ENCODE assay signal across 1 cellular context in genomic region chr12:110035534-110036104, GRCh38.
TF ChIP-seq lines count a peak whose summit lies in the region.

No MANE protein-coding gene starts in this region.

TF ChIP-seq in HepG2, 621 proteins besides CTCF, POLR2A, EP300 and RAD21 (continued from another document and continues in another):
- TF ChIP-seq ZNF503 (CRISPR knock-in tag; IDR thresholded peaks at IDR 0.05) (0 out of 2 replicates have a peak, but pooled peaks have one; percentile 46), NKX3-1 (CRISPR knock-in tag; IDR thresholded peaks at IDR 0.05) (no peak), GTF2F1 (IDR thresholded peaks at IDR 0.05; ENCODE audit: low read length) (no peak), ZNF7 (CRISPR knock-in tag; IDR thresholded peaks at IDR 0.05) (no peak), BCL6 (CRISPR knock-in tag; IDR thresholded peaks at IDR 0.05) (peak; percentile 60), ZNF841 (CRISPR knock-in tag; IDR thresholded peaks at IDR 0.05; ENCODE audit: borderline replicate concordance) (no peak), MBNL3 (CRISPR knock-in tag; conservative IDR thresholded peaks at IDR 0.05) (no peak), FOXA1 (IDR thresholded peaks at IDR 0.05) (no peak), FOXA1 (CRISPR knock-in tag; IDR thresholded peaks at IDR 0.05) (no peak), PAF1 (CRISPR knock-in tag; IDR thresholded peaks at IDR 0.05) (no peak), PPARG (CRISPR knock-in tag; conservative IDR thresholded peaks at IDR 0.05) (peak; percentile 64), ZNF383 (CRISPR knock-in tag; IDR thresholded peaks at IDR 0.05; ENCODE audit: borderline replicate concordance) (no peak), ZNF562 (CRISPR knock-in tag; IDR thresholded peaks at IDR 0.05; ENCODE audit: borderline replicate concordance) (no peak), TFAP4 (IDR thresholded peaks at IDR 0.05; ENCODE audit: borderline replicate concordance, low read depth) (peak; percentile 61; the same call in 1 of the 2 replicates), ZNF720 (CRISPR knock-in tag; IDR thresholded peaks at IDR 0.05) (no peak), ZMAT5 (CRISPR knock-in tag; IDR thresholded peaks at IDR 0.05; ENCODE audit: borderline replicate concordance, low read depth) (no peak), ZNF549 (CRISPR knock-in tag; IDR thresholded peaks at IDR 0.05) (0 out of 2 replicates have a peak, but pooled peaks have one; percentile 57), ZNF460 (CRISPR knock-in tag; IDR thresholded peaks at IDR 0.05; ENCODE audit: borderline replicate concordance) (peak; percentile 99), MEIS2 (CRISPR knock-in tag; IDR thresholded peaks at IDR 0.05) (0 out of 2 replicates have a peak, but pooled peaks have one; percentile 33), MIXL1 (CRISPR knock-in tag; IDR thresholded peaks at IDR 0.05) (peak; percentile 52; the same call in 1 of the 2 replicates), ZNF687 (CRISPR knock-in tag; IDR thresholded peaks at IDR 0.05) (no peak; the same call in 1 of the 2 replicates), ZNF746 (CRISPR knock-in tag; IDR thresholded peaks at IDR 0.05) (no peak), SRF (IDR thresholded peaks at IDR 0.05; ENCODE audit: low read depth, low read length) (no peak), ZNF660 (CRISPR knock-in tag; IDR thresholded peaks at IDR 0.05; ENCODE audit: borderline replicate concordance, low read depth) (no peak), KDM6A (CRISPR knock-in tag; IDR thresholded peaks at IDR 0.05; ENCODE audit: low read depth) (peak; percentile 70; the same call in 1 of the 2 replicates), ETV6 (CRISPR knock-in tag; conservative IDR thresholded peaks at IDR 0.05) (no peak), ZNF274 (CRISPR knock-in tag; IDR thresholded peaks at IDR 0.05) (no peak), ZNF558 (CRISPR knock-in tag; IDR thresholded peaks at IDR 0.05; ENCODE audit: borderline replicate concordance) (no peak), ZNF280B (CRISPR knock-in tag; IDR thresholded peaks at IDR 0.05; ENCODE audit: borderline replicate concordance) (no peak), YEATS2 (CRISPR knock-in tag; IDR thresholded peaks at IDR 0.05; ENCODE audit: borderline replicate concordance) (no peak), KAT8 (CRISPR knock-in tag; IDR thresholded peaks at IDR 0.05) (peak; percentile 59; the same call in 1 of the 2 replicates), TRAFD1 (CRISPR knock-in tag; IDR thresholded peaks at IDR 0.05; ENCODE audit: borderline replicate concordance) (no peak), KMT2B (CRISPR knock-in tag; IDR thresholded peaks at IDR 0.05) (no peak), ZNF605 (CRISPR knock-in tag; IDR thresholded peaks at IDR 0.05) (peak; percentile 63; the same call in 1 of the 2 replicates), MTF1 (CRISPR knock-in tag; IDR thresholded peaks at IDR 0.05) (no peak), ARHGAP35 (CRISPR knock-in tag; IDR thresholded peaks at IDR 0.05; ENCODE audit: borderline replicate concordance) (no peak), MLLT10 (CRISPR knock-in tag; IDR thresholded peaks at IDR 0.05) (no peak), ZNF121 (CRISPR knock-in tag; IDR thresholded peaks at IDR 0.05) (peak; percentile 100), BRCA1 (CRISPR knock-in tag; IDR thresholded peaks at IDR 0.05) (no peak), ZKSCAN5 (CRISPR knock-in tag; IDR thresholded peaks at IDR 0.05) (no peak), ZNF331 (CRISPR knock-in tag; IDR thresholded peaks at IDR 0.05) (no peak), TCF7L2 (IDR thresholded peaks at IDR 0.05; ENCODE audit: low read depth, low read length) (no peak), ISL2 (CRISPR knock-in tag; IDR thresholded peaks at IDR 0.05) (peak; percentile 82), SMAD3 (CRISPR knock-in tag; IDR thresholded peaks at IDR 0.05) (peak; percentile 24; the same call in 1 of the 2 replicates), IKZF1 (IDR thresholded peaks at IDR 0.05) (no peak), SOX5 (CRISPR knock-in tag; IDR thresholded peaks at IDR 0.05; ENCODE audit: borderline replicate concordance) (peak; percentile 86; the same call in 1 of the 2 replicates), ZNF256 (CRISPR knock-in tag; conservative IDR thresholded peaks at IDR 0.05) (no peak), SKI (IDR thresholded peaks at IDR 0.05; ENCODE audit: partially characterized antibody) (no peak), TOE1 (CRISPR knock-in tag; IDR thresholded peaks at IDR 0.05) (no peak), ZNF430 (CRISPR knock-in tag; IDR thresholded peaks at IDR 0.05) (0 out of 2 replicates have a peak, but pooled peaks have one; percentile 58), REL (CRISPR knock-in tag; conservative IDR thresholded peaks at IDR 0.05) (no peak), NFE2L1 (CRISPR knock-in tag; IDR thresholded peaks at IDR 0.05; ENCODE audit: borderline replicate concordance) (no peak)
- TF ChIP-seq, protein P1, sequence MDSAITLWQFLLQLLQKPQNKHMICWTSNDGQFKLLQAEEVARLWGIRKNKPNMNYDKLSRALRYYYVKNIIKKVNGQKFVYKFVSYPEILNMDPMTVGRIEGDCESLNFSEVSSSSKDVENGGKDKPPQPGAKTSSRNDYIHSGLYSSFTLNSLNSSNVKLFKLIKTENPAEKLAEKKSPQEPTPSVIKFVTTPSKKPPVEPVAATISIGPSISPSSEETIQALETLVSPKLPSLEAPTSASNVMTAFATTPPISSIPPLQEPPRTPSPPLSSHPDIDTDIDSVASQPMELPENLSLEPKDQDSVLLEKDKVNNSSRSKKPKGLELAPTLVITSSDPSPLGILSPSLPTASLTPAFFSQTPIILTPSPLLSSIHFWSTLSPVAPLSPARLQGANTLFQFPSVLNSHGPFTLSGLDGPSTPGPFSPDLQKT (CRISPR knock-in tag; IDR thresholded peaks at IDR 0.05; ENCODE audit: borderline replicate concordance): no peak
- TF ChIP-seq, protein P2, sequence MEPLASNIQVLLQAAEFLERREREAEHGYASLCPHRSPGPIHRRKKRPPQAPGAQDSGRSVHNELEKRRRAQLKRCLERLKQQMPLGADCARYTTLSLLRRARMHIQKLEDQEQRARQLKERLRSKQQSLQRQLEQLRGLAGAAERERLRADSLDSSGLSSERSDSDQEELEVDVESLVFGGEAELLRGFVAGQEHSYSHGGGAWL (CRISPR knock-in tag; IDR thresholded peaks at IDR 0.05): no peak
- TF ChIP-seq, protein P3, sequence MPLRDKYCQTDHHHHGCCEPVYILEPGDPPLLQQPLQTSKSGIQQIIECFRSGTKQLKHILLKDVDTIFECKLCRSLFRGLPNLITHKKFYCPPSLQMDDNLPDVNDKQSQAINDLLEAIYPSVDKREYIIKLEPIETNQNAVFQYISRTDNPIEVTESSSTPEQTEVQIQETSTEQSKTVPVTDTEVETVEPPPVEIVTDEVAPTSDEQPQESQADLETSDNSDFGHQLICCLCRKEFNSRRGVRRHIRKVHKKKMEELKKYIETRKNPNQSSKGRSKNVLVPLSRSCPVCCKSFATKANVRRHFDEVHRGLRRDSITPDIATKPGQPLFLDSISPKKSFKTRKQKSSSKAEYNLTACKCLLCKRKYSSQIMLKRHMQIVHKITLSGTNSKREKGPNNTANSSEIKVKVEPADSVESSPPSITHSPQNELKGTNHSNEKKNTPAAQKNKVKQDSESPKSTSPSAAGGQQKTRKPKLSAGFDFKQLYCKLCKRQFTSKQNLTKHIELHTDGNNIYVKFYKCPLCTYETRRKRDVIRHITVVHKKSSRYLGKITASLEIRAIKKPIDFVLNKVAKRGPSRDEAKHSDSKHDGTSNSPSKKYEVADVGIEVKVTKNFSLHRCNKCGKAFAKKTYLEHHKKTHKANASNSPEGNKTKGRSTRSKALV (CRISPR knock-in tag; IDR thresholded peaks at IDR 0.05): no peak
- TF ChIP-seq, protein P4, sequence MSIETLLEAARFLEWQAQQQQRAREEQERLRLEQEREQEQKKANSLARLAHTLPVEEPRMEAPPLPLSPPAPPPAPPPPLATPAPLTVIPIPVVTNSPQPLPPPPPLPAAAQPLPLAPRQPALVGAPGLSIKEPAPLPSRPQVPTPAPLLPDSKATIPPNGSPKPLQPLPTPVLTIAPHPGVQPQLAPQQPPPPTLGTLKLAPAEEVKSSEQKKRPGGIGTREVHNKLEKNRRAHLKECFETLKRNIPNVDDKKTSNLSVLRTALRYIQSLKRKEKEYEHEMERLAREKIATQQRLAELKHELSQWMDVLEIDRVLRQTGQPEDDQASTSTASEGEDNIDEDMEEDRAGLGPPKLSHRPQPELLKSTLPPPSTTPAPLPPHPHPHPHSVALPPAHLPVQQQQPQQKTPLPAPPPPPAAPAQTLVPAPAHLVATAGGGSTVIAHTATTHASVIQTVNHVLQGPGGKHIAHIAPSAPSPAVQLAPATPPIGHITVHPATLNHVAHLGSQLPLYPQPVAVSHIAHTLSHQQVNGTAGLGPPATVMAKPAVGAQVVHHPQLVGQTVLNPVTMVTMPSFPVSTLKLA (IDR thresholded peaks at IDR 0.05): peak; percentile 87
- TF ChIP-seq, protein P5, sequence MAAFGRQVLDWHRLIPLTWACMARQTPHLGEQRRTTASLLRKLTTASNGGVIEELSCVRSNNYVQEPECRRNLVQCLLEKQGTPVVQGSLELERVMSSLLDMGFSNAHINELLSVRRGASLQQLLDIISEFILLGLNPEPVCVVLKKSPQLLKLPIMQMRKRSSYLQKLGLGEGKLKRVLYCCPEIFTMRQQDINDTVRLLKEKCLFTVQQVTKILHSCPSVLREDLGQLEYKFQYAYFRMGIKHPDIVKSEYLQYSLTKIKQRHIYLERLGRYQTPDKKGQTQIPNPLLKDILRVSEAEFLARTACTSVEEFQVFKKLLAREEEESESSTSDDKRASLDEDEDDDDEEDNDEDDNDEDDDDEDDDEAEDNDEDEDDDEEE (CRISPR knock-in tag; IDR thresholded peaks at IDR 0.05): no peak
